ENCODE assay signal across 21 cellular contexts in genomic region chr21:38383411-38384245, GRCh38.
"Had no signal": no experiment of that assay in that cellular context is flagged by ENCODE, and none has a peak within 500 bp of the region (broad histone marks: within the 10 kb centered on the region; RNA-seq: fewer than 3 reads in every experiment).

No MANE protein-coding gene starts in this region.

- H3K27me3 ChIP-seq: hepatocyte, tibial nerve had no signal

- DNase-seq: cortex of kidney; effector memory CD4-positive, alpha-beta T cell; gastrocnemius medialis; kidney; left cardiac atrium; left ventricle myocardium inferior; mesendoderm; naive B cell; occipital lobe; spleen; stimulated activated CD4-positive, alpha-beta T cell treated with anti-CD3 and anti-CD28 coated beads, Interleukin-15, amount 100 ng/mL, for 24 hours; stimulated activated CD4-positive, alpha-beta T cell treated with anti-CD3 and anti-CD28 coated beads, Interleukin-1b, Interleukin-23, amount 100 ng/mL, for 48 hours; stimulated activated CD4-positive, alpha-beta T cell treated with anti-CD3 and anti-CD28 coated beads, Interleukin-4, amount 100 ng/mL, for 24 hours had no signal

- H3K27ac ChIP-seq: gastrocnemius medialis, hepatocyte, left ventricle myocardium inferior, pancreas, prostate gland, right lobe of liver, tibial nerve had no signal

- H3K9me3 ChIP-seq: gastrocnemius medialis, left ventricle myocardium inferior, pancreas, prostate gland, right lobe of liver, spleen, tibial nerve had no signal

- ATAC-seq: esophagus mucosa; gastrocnemius medialis; left cardiac atrium; pancreas; stimulated activated memory B cell treated with anti-CD40 and anti-IgM and Interleukin-4, amounts not matched to agents 10 μg/mL and 1 μg/mL and 100 μg/mL, for 72 hours had no signal

- H3K4me1 ChIP-seq: gastrocnemius medialis, pancreas, prostate gland, right lobe of liver had no signal

- H3K36me3 ChIP-seq: gastrocnemius medialis, left ventricle myocardium inferior, pancreas, prostate gland, right lobe of liver, tibial nerve had no signal

- H3K4me2 ChIP-seq: hepatocyte had no signal

- H3K4me3 ChIP-seq: gastrocnemius medialis, hepatocyte, left ventricle myocardium inferior, lung, pancreas, prostate gland, right lobe of liver, tibial nerve had no signal
